8 cellular contexts compared by ENCODE assay signal in the genomic region with DNA sequence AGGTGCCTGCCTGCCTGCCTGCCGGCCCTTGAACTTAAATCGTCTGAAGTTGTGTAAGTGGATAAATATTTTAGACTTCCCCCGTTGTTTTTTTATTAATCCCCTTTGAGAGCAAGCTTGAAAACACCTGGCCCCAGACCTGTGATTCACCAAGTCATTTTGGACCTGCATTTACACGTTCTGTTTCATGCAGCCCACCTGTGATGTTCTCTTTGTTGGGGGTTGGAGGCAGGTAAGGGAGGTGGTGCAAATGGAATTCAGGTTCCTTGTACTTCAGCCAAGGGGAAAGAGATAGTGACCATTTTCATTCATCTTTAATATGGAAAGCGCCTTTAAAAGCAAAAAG. TPM values are rescaled to one million over a fixed set of nuclear protein-coding genes. Genes with fewer than 3 reads are reported as not detected.
DNase-seq lines count a peak whose midpoint lies in the region; ATAC-seq, FAIRE-seq and TF ChIP-seq lines count a peak whose summit lies in the region.

No MANE protein-coding gene starts in this region.

- TF ChIP-seq CTCF in OCI-LY7 (conservative IDR thresholded peaks at IDR 0.05; ENCODE audit: low read length) (no peak), parathyroid adenoma (IDR thresholded peaks at IDR 0.05) (no peak)

- H3K9me3 ChIP-seq in ES-I3 (ENCODE audit: control insufficient read depth, insufficient read depth, low read length) (no peaks in the 10 kb centered on the region), OCI-LY7 (ENCODE audit: low read length) (no peaks in the 10 kb centered on the region), esophagus (ENCODE audit: control insufficient read depth in 2 of 2, insufficient read depth in 1 of 2, low read depth in 1 of 2, low read length in 1 of 2) (no peaks in the 10 kb centered on the region), parathyroid adenoma (ENCODE audit: control insufficient read depth, low read length) (no peaks in the 10 kb centered on the region)

- no peaks in the 10 kb centered on the region for H4K20me1 ChIP-seq in OCI-LY7 (ENCODE audit: insufficient read depth, low read length)

- H3K9me2 ChIP-seq in OCI-LY7 (ENCODE audit: insufficient read depth, low read length), result no peaks in the 10 kb centered on the region

- H3K9ac ChIP-seq in ES-I3 (ENCODE audit: low read depth, low read length), result peak overlapping the region; percentile 72
- H3K9ac ChIP-seq in parathyroid adenoma, result no peak overlapping the region

- H3K27ac ChIP-seq in OCI-LY7 (ENCODE audit: low read depth, low read length, poor library complexity, severe bottlenecking) (peak overlapping the region; percentile 32), esophagus (ENCODE audit: low read depth in 2 of 2, low read length in 1 of 2) (peak overlapping the region in 1 of 2 donors; percentile 68), parathyroid adenoma (no peak overlapping the region)

- H3K79me2 ChIP-seq in OCI-LY7 (ENCODE audit: insufficient read depth, low read depth, low read length), result peaks cover 11% of the 10 kb centered on the region; the same call in 1 of the 2 replicates
- H3K79me2 ChIP-seq in parathyroid adenoma, result peaks cover 3% of the 10 kb centered on the region

- peak; percentile 28 for DNase-seq in OCI-LY7 (ENCODE audit: low spot score)
- no peak for DNase-seq in OCI-M2 (lab: John Stamatoyannopoulos, UW; ENCODE audit: unreplicated experiment)
- DNase-seq in frontal cortex (ENCODE audit: low spot score in 2 of 2), result no peak

- intact Hi-C loops in OCI-LY7 (cut with micrococcal nuclease; ENCODE audit: unreplicated experiment), result no loop called here

- H3K27me3 ChIP-seq in esophagus (ENCODE audit: control insufficient read depth in 1 of 2, insufficient read depth in 2 of 2, low read length in 2 of 2) (no peaks in the 10 kb centered on the region), parathyroid adenoma (ENCODE audit: control insufficient read depth, insufficient read depth, low read length) (no peaks in the 10 kb centered on the region)

- H3K36me3 ChIP-seq in ES-I3 (ENCODE audit: insufficient read depth, low read length) (no peaks in the 10 kb centered on the region), OCI-LY7 (ENCODE audit: insufficient read depth, low read length) (peaks cover 30% of the 10 kb centered on the region), esophagus (ENCODE audit: control insufficient read depth in 2 of 2, insufficient read depth in 2 of 2, low read length in 1 of 2) (peaks cover 7 to 8% of the 10 kb centered on the region in 2 donors), parathyroid adenoma (ENCODE audit: control insufficient read depth, insufficient read depth, low read length) (no peaks in the 10 kb centered on the region)

- H3K4me1 ChIP-seq in ES-I3 (ENCODE audit: insufficient read depth, low read length), result peaks cover 20% of the 10 kb centered on the region
- H3K4me1 ChIP-seq in OCI-LY7 (ENCODE audit: insufficient read depth, low read length, poor library complexity, severe bottlenecking), result peaks cover 22% of the 10 kb centered on the region
- H3K4me1 ChIP-seq in esophagus (ENCODE audit: control insufficient read depth in 2 of 2, insufficient read depth in 2 of 2, low read length in 1 of 2), result peaks cover 0 to 10% of the 10 kb centered on the region in 2 donors
- H3K4me1 ChIP-seq in parathyroid adenoma, result no peaks in the 10 kb centered on the region

- H3K4me3 ChIP-seq in OCI-LY7 (ENCODE audit: low read depth, low read length, poor library complexity, severe bottlenecking), result peak overlapping the region; percentile 97
- peak overlapping the region; percentile 59 to 80 for H3K4me3 ChIP-seq in esophagus (ENCODE audit: low read depth in 1 of 2, low read length in 2 of 2)
- H3K4me3 ChIP-seq in parathyroid adenoma (ENCODE audit: low read depth, low read length), result peak overlapping the region; percentile 70

- POLR2A ChIA-PET in OCI-LY7 (lab: Charles Lee), result interaction anchor here (0.7 to 2.8 kb wide), 7 partner anchors 11 to 114 kb away, joined by 3 to 11 read pairs (median 5); no protein-coding TSS in a partner anchor

- H3K4me2 ChIP-seq in OCI-LY7 (ENCODE audit: low read length) (peak overlapping the region; percentile 86), parathyroid adenoma (ENCODE audit: low read length) (peak overlapping the region; percentile 92)

- H2AFZ ChIP-seq in OCI-LY7 (ENCODE audit: low read length), result peak overlapping the region; percentile 18; the same call in 1 of the 2 replicates
- H2AFZ ChIP-seq in parathyroid adenoma, result no peak overlapping the region

- 26 to 27% methylated on average over 5 of the region's 5 CpGs for WGBS in esophagus, 2 donors

- FAIRE-seq in frontal cortex (lab: Jason Lieb, UNC), result no peak

- no peak for ATAC-seq in GM21447 (IDR thresholded peaks at IDR 0.05; ENCODE audit: unreplicated experiment)
- ATAC-seq in GM21529 (IDR thresholded peaks at IDR 0.05; ENCODE audit: unreplicated experiment), result no peak

- BruUV-seq in OCI-LY7 (replicated peaks; lab: Mats Ljungman, UMichigan), result no TSS peak

- CTCF ChIA-PET in OCI-LY7 (lab: Charles Lee; ENCODE audit: unreplicated experiment), result interaction anchor here (0.9 kb wide), 1 partner anchor 59 kb away, joined by 3 read pairs; no protein-coding TSS in a partner anchor

RNA-seq across cellular contexts. Expression of a gene that starts 1.2 kb away (rescaled TPM):
- 20.5 and 27.6 TPM in 2 replicates for total RNA-seq in OCI-LY7 (2014; rRNA removed; shearing (Covaris generic))
- total RNA-seq in OCI-LY7 (2022) (22.5 and 29.4 TPM in 2 replicates), frontal cortex (32.2 TPM)
- 10 to 100 TPM; 12.4 to 14.1 TPM for polyA plus RNA-seq in esophagus

RNA-seq across cellular contexts. Expression of a gene that starts 18.8 kb away (rescaled TPM):
- total RNA-seq in OCI-LY7 (2014; rRNA removed; shearing (Covaris generic)), result 1.9 and 3.9 TPM in 2 replicates
- total RNA-seq in OCI-LY7 (2022), result 2.5 and 3.5 TPM in 2 replicates
- under 1 TPM; 0.20 to 0.53 TPM for polyA plus RNA-seq in esophagus
- 0.41 TPM for total RNA-seq in frontal cortex
